Comparison of ENCODE assay signal across 29 cellular contexts in genomic region chr2:161580426-161580825, GRCh38. TPM values are rescaled to one million over a fixed set of nuclear protein-coding genes. Genes with fewer than 3 reads are reported as not detected.
"Had no signal": no experiment of that assay in that cellular context is flagged by ENCODE, and none has a peak within 500 bp of the region (broad histone marks: within the 10 kb centered on the region; RNA-seq: fewer than 3 reads in every experiment).

No MANE protein-coding gene starts in this region.

- H3K4me1 Mint-ChIP-seq: activated CD4-positive, alpha-beta T cell treated with anti-CD3 and anti-CD28 coated beads, Interleukin-2, amount 10 ng/mL, durations not matched to agents 24 days and 14 days; activated naive CD4-positive, alpha-beta T cell treated with anti-CD3 and anti-CD28 coated beads, Interleukin-2, amount 10 ng/mL, durations not matched to agents 7 days and 5 days; central memory CD8-positive, alpha-beta T cell; naive B cell; nephron progenitor cell; stimulated activated memory B cell treated with anti-CD40 and anti-IgM and Interleukin-4, amounts not matched to agents 10 μg/mL and 1 μg/mL and 100 μg/mL, for 72 hours had no signal

- DNase-seq: activated CD4-positive, alpha-beta memory T cell treated with anti-CD3 and anti-CD28 coated beads for 36 hours; activated CD4-positive, alpha-beta T cell treated with anti-CD3 and anti-CD28 coated beads, Interleukin-2, amount 10 ng/mL, durations not matched to agents 24 days and 14 days; activated CD4-positive, CD25-positive, alpha-beta regulatory T cell treated with anti-CD3 and anti-CD28 coated beads, Interleukin-2, amount 50 U/mL, for 72 hours; activated CD8-positive, alpha-beta memory T cell treated with anti-CD3 and anti-CD28 coated beads, Interleukin-2, amount 50 U/mL, for 4 hours; activated gamma-delta T cell; activated naive CD4-positive, alpha-beta T cell treated with anti-CD3 and anti-CD28 coated beads, Interleukin-2, amount 10 ng/mL, durations not matched to agents 7 days and 5 days; activated T-cell treated with anti-CD3 and anti-CD28 coated beads, Interleukin-2, amount 50 U/mL, for 1 hour; amniotic stem cell; dermis blood vessel endothelial cell; effector CD8-positive, alpha-beta T cell; heart left ventricle; left ventricle myocardium inferior; naive B cell; nephron progenitor cell; ovary; sigmoid colon; small intestine; stimulated activated CD4-positive, alpha-beta T cell treated with anti-CD3 and anti-CD28 coated beads, Interleukin-4, amount 100 ng/mL, for 24 hours; T-helper 2 cell; trophoblast cell had no signal

- H3K27ac ChIP-seq: breast epithelium, gastroesophageal sphincter, heart left ventricle, left ventricle myocardium inferior, neutrophil, ovary, prostate gland, sigmoid colon, thoracic aorta had no signal

- H3K4me1 ChIP-seq: breast epithelium, gastroesophageal sphincter, heart left ventricle, left ventricle myocardium inferior, prostate gland, sigmoid colon had no signal

- H3K9me3 Mint-ChIP-seq: activated CD4-positive, alpha-beta memory T cell treated with anti-CD3 and anti-CD28 coated beads for 36 hours; activated CD4-positive, alpha-beta T cell treated with anti-CD3 and anti-CD28 coated beads, Interleukin-2, amount 10 ng/mL, durations not matched to agents 24 days and 14 days; activated naive CD4-positive, alpha-beta T cell treated with anti-CD3 and anti-CD28 coated beads, Interleukin-2, amount 10 ng/mL, durations not matched to agents 7 days and 5 days; central memory CD8-positive, alpha-beta T cell; nephron progenitor cell; stimulated activated memory B cell treated with anti-CD40 and anti-IgM and Interleukin-4, amounts not matched to agents 10 μg/mL and 1 μg/mL and 100 μg/mL, for 72 hours had no signal

- H3K4me3 Mint-ChIP-seq: activated CD4-positive, alpha-beta memory T cell treated with anti-CD3 and anti-CD28 coated beads for 36 hours; activated CD4-positive, alpha-beta T cell treated with anti-CD3 and anti-CD28 coated beads, Interleukin-2, amount 10 ng/mL, durations not matched to agents 24 days and 14 days; activated naive CD4-positive, alpha-beta T cell treated with anti-CD3 and anti-CD28 coated beads, Interleukin-2, amount 10 ng/mL, durations not matched to agents 7 days and 5 days; central memory CD8-positive, alpha-beta T cell; naive B cell; nephron progenitor cell; stimulated activated memory B cell treated with anti-CD40 and anti-IgM and Interleukin-4, amounts not matched to agents 10 μg/mL and 1 μg/mL and 100 μg/mL, for 72 hours had no signal

- H3K9me3 ChIP-seq: breast epithelium, gastroesophageal sphincter, heart left ventricle, left ventricle myocardium inferior, neutrophil, ovary, prostate gland, sigmoid colon, thoracic aorta had no signal

- H3K4me3 ChIP-seq: breast epithelium, gastroesophageal sphincter, heart left ventricle, left ventricle myocardium inferior, lung, ovary, prostate gland, sigmoid colon, thoracic aorta had no signal

- H3K27me3 ChIP-seq: breast epithelium, gastroesophageal sphincter, heart left ventricle, neutrophil, ovary, sigmoid colon had no signal

- H3K27ac Mint-ChIP-seq: activated CD4-positive, alpha-beta memory T cell treated with anti-CD3 and anti-CD28 coated beads for 36 hours; activated CD4-positive, alpha-beta T cell treated with anti-CD3 and anti-CD28 coated beads, Interleukin-2, amount 10 ng/mL, durations not matched to agents 24 days and 14 days; naive B cell; stimulated activated memory B cell treated with anti-CD40 and anti-IgM and Interleukin-4, amounts not matched to agents 10 μg/mL and 1 μg/mL and 100 μg/mL, for 72 hours had no signal

- H3K36me3 ChIP-seq: breast epithelium, gastroesophageal sphincter, heart left ventricle, left ventricle myocardium inferior, neutrophil, ovary, prostate gland, sigmoid colon, thoracic aorta had no signal

- ATAC-seq: gastroesophageal sphincter, heart left ventricle had no signal

- H3K36me3 Mint-ChIP-seq: activated CD4-positive, alpha-beta memory T cell treated with anti-CD3 and anti-CD28 coated beads for 36 hours; activated naive CD4-positive, alpha-beta T cell treated with anti-CD3 and anti-CD28 coated beads, Interleukin-2, amount 10 ng/mL, durations not matched to agents 7 days and 5 days; naive B cell; stimulated activated memory B cell treated with anti-CD40 and anti-IgM and Interleukin-4, amounts not matched to agents 10 μg/mL and 1 μg/mL and 100 μg/mL, for 72 hours had no signal

- H3K27me3 Mint-ChIP-seq: central memory CD8-positive, alpha-beta T cell had no signal

RNA-seq across cellular contexts. Expression of gene SLC4A10, which starts 43.8 kb away (rescaled TPM):
- total RNA-seq: dermis blood vessel endothelial cell, epithelial cell of proximal tubule, left ventricle myocardium inferior had no signal
- polyA plus RNA-seq: heart left ventricle had no signal
